16 cellular contexts compared by ENCODE assay signal in genomic region chr6:140486468-140487361, GRCh38.
A peak's percentile ranks its signal among the peaks of the same experiment; 100 is the strongest.
DNase-seq lines count a peak whose midpoint lies in the region; ATAC-seq, FAIRE-seq and TF ChIP-seq lines count a peak whose summit lies in the region.
"Had no signal": no experiment of that assay in that cellular context is flagged by ENCODE, and none has a peak within 500 bp of the region (broad histone marks: within the 10 kb centered on the region; RNA-seq: fewer than 3 reads in every experiment).

No MANE protein-coding gene starts in this region.

- no peak overlapping the region for H3K27ac ChIP-seq in HepG2 (ENCODE audit: extremely low read length, insufficient read depth, low read length)
- H3K27ac ChIP-seq in right lobe of liver = no peak overlapping the region
- H3K27ac ChIP-seq: cardiac muscle cell, KMS-11 had no signal

- H3K4me1 Mint-ChIP-seq in activated T-helper 1 cell treated with anti-CD3 and anti-CD28 coated beads, Interleukin-12 subunit alpha, Interleukin-12 subunit beta, Interleukin-2, Interleukin-4 antibody, amounts not matched to agents 30 ng/mL and 10 ng/mL and 1 ng/mL, durations not matched to agents 14 hours and 24 hours and 36 hours (ENCODE audit: low read depth) = peaks cover 24% of the 10 kb centered on the region
- no peaks in the 10 kb centered on the region for H3K4me1 Mint-ChIP-seq in stimulated activated effector memory CD8-positive, alpha-beta T cell treated with anti-CD3 and anti-CD28 coated beads, Interleukin-12 subunit alpha, Interleukin-12 subunit beta, amount 100 ng/mL, for 72 hours

- H3K4me3 ChIP-seq in HepG2 (replicated peaks in 1 of 3; ENCODE audit: insufficient read depth in 1 of 3, low read depth in 2 of 3, low read length in 3 of 3) (no peak overlapping the region), right lobe of liver (no peak overlapping the region)
- H3K4me3 ChIP-seq: cardiac muscle cell had no signal

- H3K79me2 ChIP-seq in HepG2 (ENCODE audit: insufficient read depth, low read length) = no peaks in the 10 kb centered on the region

- DNase-seq in HepG2 (ENCODE audit: low spot score) (no peak), right lobe of liver (no peak), glomerular visceral epithelial cell (ENCODE audit: extremely low spot score) (peak; percentile 25), GM13976 (ENCODE audit: low spot score) (no peak), NCI-H187 treated with DMSO at 0.1 percent for 48 hours (lab: John Stamatoyannopoulos, UW) (no peak)
- no peak for DNase-seq in activated T-helper 1 cell treated with anti-CD3 and anti-CD28 coated beads, Interleukin-12 subunit alpha, Interleukin-12 subunit beta, Interleukin-2, Interleukin-4 antibody, amounts not matched to agents 30 ng/mL and 10 ng/mL and 1 ng/mL, durations not matched to agents 14 hours and 24 hours and 36 hours (ENCODE audit: low spot score)
- no peak for DNase-seq in stimulated activated effector memory CD8-positive, alpha-beta T cell treated with anti-CD3 and anti-CD28 coated beads, Interleukin-12 subunit alpha, Interleukin-12 subunit beta, amount 100 ng/mL, for 72 hours (ENCODE audit: low spot score in 2 of 2)
- DNase-seq: activated T-cell treated with anti-CD3 and anti-CD28 coated beads, Interleukin-2, amount 50 U/mL, for 4 hours; GOT3; islet precursor cell; NCI-H2227 treated with DMSO at 0.1 percent for 48 hours had no signal

- TF ChIP-seq POLR2A in HepG2 (IDR thresholded peaks at IDR 0.05; ENCODE audit: insufficient read depth in 1 of 2, low read depth in 2 of 2, low read length in 2 of 2) (no peak), right lobe of liver (IDR thresholded peaks at IDR 0.05) (no peak)

- ATAC-seq in HepG2 = no peak
- no peak for ATAC-seq in right lobe of liver
- ATAC-seq in stimulated activated effector memory CD8-positive, alpha-beta T cell treated with anti-CD3 and anti-CD28 coated beads, Interleukin-12 subunit alpha, Interleukin-12 subunit beta, amount 100 ng/mL, for 72 hours = no peak
- no peak for ATAC-seq in HG03175 (IDR thresholded peaks at IDR 0.05; ENCODE audit: unreplicated experiment)
- ATAC-seq: activated T-cell treated with anti-CD3 and anti-CD28 coated beads, Interleukin-2, amount 50 U/mL, for 4 hours; WTC11 had no signal

- in situ Hi-C loops in HepG2 (cut with HindIII; ENCODE audit: extremely low pct_ligation_motif_present, low pct_unique_long_range_greater_than_20kb) = no loop called here
- in situ Hi-C loops in GM13976 (cut with MboI; ENCODE audit: low sequenced_read_pairs, unreplicated experiment) = no loop called here

- no peaks in the 10 kb centered on the region for H3K27me3 Mint-ChIP-seq in activated T-helper 1 cell treated with anti-CD3 and anti-CD28 coated beads, Interleukin-12 subunit alpha, Interleukin-12 subunit beta, Interleukin-2, Interleukin-4 antibody, amounts not matched to agents 30 ng/mL and 10 ng/mL and 1 ng/mL, durations not matched to agents 14 hours and 24 hours and 36 hours (ENCODE audit: insufficient read depth)

- WGBS in HepG2 (ENCODE audit: low lambda C conversion rate) = 0% methylated on average over 2 of the region's 2 CpGs
- WGBS in right lobe of liver (ENCODE audit: insufficient coverage, low coverage, low lambda C conversion rate, missing lambda C conversion rate) = 97% methylated on average over 2 of the region's 2 CpGs

- H3K36me3 Mint-ChIP-seq in activated T-helper 1 cell treated with anti-CD3 and anti-CD28 coated beads, Interleukin-12 subunit alpha, Interleukin-12 subunit beta, Interleukin-2, Interleukin-4 antibody, amounts not matched to agents 30 ng/mL and 10 ng/mL and 1 ng/mL, durations not matched to agents 14 hours and 24 hours and 36 hours (ENCODE audit: low read depth) = peaks cover 3% of the 10 kb centered on the region
- no peaks in the 10 kb centered on the region for H3K36me3 Mint-ChIP-seq in stimulated activated effector memory CD8-positive, alpha-beta T cell treated with anti-CD3 and anti-CD28 coated beads, Interleukin-12 subunit alpha, Interleukin-12 subunit beta, amount 100 ng/mL, for 72 hours

- POLR2A ChIA-PET in HepG2 (lab: Yijun Ruan, JAX) = no interaction called here

- no peaks in the 10 kb centered on the region for H3K36me3 ChIP-seq in HepG2 (replicated peaks in 1 of 2; ENCODE audit: control insufficient read depth in 1 of 2, insufficient read depth in 2 of 2, low read length in 2 of 2)
- H3K36me3 ChIP-seq in right lobe of liver = no peaks in the 10 kb centered on the region
- H3K36me3 ChIP-seq: cardiac muscle cell had no signal

- H3K4me1 ChIP-seq in HepG2 (ENCODE audit: insufficient read depth, low read length) (no peaks in the 10 kb centered on the region), right lobe of liver (no peaks in the 10 kb centered on the region)

- H3K4me2 ChIP-seq in HepG2 (ENCODE audit: low read depth, low read length) = no peak overlapping the region
- H3K4me2 ChIP-seq: KMS-11 had no signal

- peak overlapping the region; percentile 41 for H3K27ac Mint-ChIP-seq in activated T-helper 1 cell treated with anti-CD3 and anti-CD28 coated beads, Interleukin-12 subunit alpha, Interleukin-12 subunit beta, Interleukin-2, Interleukin-4 antibody, amounts not matched to agents 30 ng/mL and 10 ng/mL and 1 ng/mL, durations not matched to agents 14 hours and 24 hours and 36 hours
- H3K27ac Mint-ChIP-seq in stimulated activated effector memory CD8-positive, alpha-beta T cell treated with anti-CD3 and anti-CD28 coated beads, Interleukin-12 subunit alpha, Interleukin-12 subunit beta, amount 100 ng/mL, for 72 hours = no peak overlapping the region
- H3K27ac Mint-ChIP-seq: WTC11 had no signal

- H3K4me3 Mint-ChIP-seq in activated T-helper 1 cell treated with anti-CD3 and anti-CD28 coated beads, Interleukin-12 subunit alpha, Interleukin-12 subunit beta, Interleukin-2, Interleukin-4 antibody, amounts not matched to agents 30 ng/mL and 10 ng/mL and 1 ng/mL, durations not matched to agents 14 hours and 24 hours and 36 hours = peak overlapping the region; percentile 51
- H3K4me3 Mint-ChIP-seq in stimulated activated effector memory CD8-positive, alpha-beta T cell treated with anti-CD3 and anti-CD28 coated beads, Interleukin-12 subunit alpha, Interleukin-12 subunit beta, amount 100 ng/mL, for 72 hours = no peak overlapping the region
- H3K4me3 Mint-ChIP-seq: activated T-cell treated with anti-CD3 and anti-CD28 coated beads, Interleukin-2, amount 50 U/mL, for 4 hours; neural crest cell; WTC11 had no signal

- H3K9me3 Mint-ChIP-seq in activated T-helper 1 cell treated with anti-CD3 and anti-CD28 coated beads, Interleukin-12 subunit alpha, Interleukin-12 subunit beta, Interleukin-2, Interleukin-4 antibody, amounts not matched to agents 30 ng/mL and 10 ng/mL and 1 ng/mL, durations not matched to agents 14 hours and 24 hours and 36 hours = peaks cover 14% of the 10 kb centered on the region
- no peaks in the 10 kb centered on the region for H3K9me3 Mint-ChIP-seq in stimulated activated effector memory CD8-positive, alpha-beta T cell treated with anti-CD3 and anti-CD28 coated beads, Interleukin-12 subunit alpha, Interleukin-12 subunit beta, amount 100 ng/mL, for 72 hours
- H3K9me3 Mint-ChIP-seq: activated T-cell treated with anti-CD3 and anti-CD28 coated beads, Interleukin-2, amount 50 U/mL, for 4 hours had no signal

- H3K27me3 ChIP-seq in HepG2 (ENCODE audit: control insufficient read depth in 1 of 2, insufficient read depth in 2 of 2, low read length in 2 of 2) (no peaks in the 10 kb centered on the region), right lobe of liver (no peaks in the 10 kb centered on the region)
- H3K27me3 ChIP-seq: cardiac muscle cell had no signal

- intact Hi-C loops in HepG2 (cut with micrococcal nuclease; ENCODE audit: unreplicated experiment) = no loop called here
- intact Hi-C loops in right lobe of liver (cut with DNase I) = no loop called here
- intact Hi-C loops in activated T-helper 1 cell treated with anti-CD3 and anti-CD28 coated beads, Interleukin-12 subunit alpha, Interleukin-12 subunit beta, Interleukin-2, Interleukin-4 antibody, amounts not matched to agents 30 ng/mL and 10 ng/mL and 1 ng/mL, durations not matched to agents 14 hours and 24 hours and 36 hours (cut with micrococcal nuclease) = loop anchor here (2.0 to 5.0 kb wide), 2 partner anchors 101 to 322 kb away; no protein-coding TSS in a partner anchor

- H3K9ac ChIP-seq in HepG2 (ENCODE audit: insufficient read depth, low read depth, low read length) = no peak overlapping the region
- H3K9ac ChIP-seq: KMS-11 had no signal

- H2AFZ ChIP-seq in HepG2 (ENCODE audit: low read length) = no peak overlapping the region

- FAIRE-seq in HepG2 (lab: Jason Lieb, UNC) = no peak

- TF ChIP-seq RAD21 in HepG2 (CRISPR knock-in tag; IDR thresholded peaks at IDR 0.05) = no peak

- no peak for TF ChIP-seq EP300 in HepG2 (IDR thresholded peaks at IDR 0.05; ENCODE audit: low read depth in 2 of 2, low read length in 2 of 2)
- no peak for TF ChIP-seq EP300 in HepG2 (CRISPR knock-in tag; IDR thresholded peaks at IDR 0.05; ENCODE audit: borderline replicate concordance)

- H4K20me1 ChIP-seq in HepG2 (ENCODE audit: insufficient read depth, low read length) = no peaks in the 10 kb centered on the region

- TF ChIP-seq CTCF in HepG2 (CRISPR knock-in tag; IDR thresholded peaks at IDR 0.05) (no peak), right lobe of liver (IDR thresholded peaks at IDR 0.05) (no peak), GM13976 (IDR thresholded peaks at IDR 0.05; ENCODE audit: borderline replicate concordance, control extremely low read depth, extremely low read depth, insufficient read depth, missing control alignments) (no peak)

- BruUV-seq in HepG2 (replicated peaks; lab: Mats Ljungman, UMichigan) = no TSS peak

- H3K9me3 ChIP-seq in HepG2 (ENCODE audit: low read length) = peaks cover 33% of the 10 kb centered on the region
- H3K9me3 ChIP-seq in right lobe of liver = peaks cover 0 to 3% (median 0%) of the 10 kb centered on the region in 4 donors

- CTCF ChIA-PET in HepG2 (lab: Yijun Ruan, JAX; ENCODE audit: low intra/inter-chr PET ratio, low total read pairs) = no interaction called here

TF ChIP-seq in HepG2, 621 proteins besides CTCF, POLR2A, EP300 and RAD21:
- no peak for TF ChIP-seq KLF16 (CRISPR knock-in tag; IDR thresholded peaks at IDR 0.05)
- peak; percentile 59 for TF ChIP-seq ATF7 (IDR thresholded peaks at IDR 0.05)
- TF ChIP-seq ATF7 (CRISPR knock-in tag; IDR thresholded peaks at IDR 0.05) = no peak
- TF ChIP-seq ZNF652 (CRISPR knock-in tag; IDR thresholded peaks at IDR 0.05; ENCODE audit: borderline replicate concordance, low read depth) = no peak
TF ChIP-seq in HepG2: peak in this region for 1.
